Comparison of ENCODE assay signal across 9 cellular contexts in genomic region chr6:89985744-89986493, GRCh38.
DNase-seq lines count a peak whose midpoint lies in the region; ATAC-seq and TF ChIP-seq lines count a peak whose summit lies in the region.
"Had no signal": no experiment of that assay in that cellular context is flagged by ENCODE, and none has a peak within 500 bp of the region (broad histone marks: within the 10 kb centered on the region; RNA-seq: fewer than 3 reads in every experiment).

No MANE protein-coding gene starts in this region.

- H3K4me2 ChIP-seq in GM23248 (ENCODE audit: unreplicated experiment), result peak overlapping the region; percentile 46

- no peaks in the 10 kb centered on the region for H3K9me3 ChIP-seq in GM23248 (ENCODE audit: low read depth)
- no peaks in the 10 kb centered on the region for H3K9me3 ChIP-seq in heart left ventricle
- H3K9me3 ChIP-seq: body of pancreas had no signal

- no peaks in the 10 kb centered on the region for H3K9me3 Mint-ChIP-seq in activated T-helper 1 cell treated with anti-CD3 and anti-CD28 coated beads, Interleukin-12 subunit alpha, Interleukin-12 subunit beta, Interleukin-2, Interleukin-4 antibody, amounts not matched to agents 30 ng/mL and 10 ng/mL and 1 ng/mL, durations not matched to agents 14 hours and 24 hours and 36 hours
- no peaks in the 10 kb centered on the region for H3K9me3 Mint-ChIP-seq in activated T-helper 17 cell treated with anti-CD3 and anti-CD28 coated beads, Interleukin-2, amount 50 U/mL, for 72 hours
- no peaks in the 10 kb centered on the region for H3K9me3 Mint-ChIP-seq in activated T-cell treated with anti-CD3 and anti-CD28 coated beads, Interleukin-2, amount 50 U/mL, for 72 hours

- peak; percentile 90 for DNase-seq in GM23248
- DNase-seq in activated T-helper 1 cell treated with anti-CD3 and anti-CD28 coated beads, Interleukin-12 subunit alpha, Interleukin-12 subunit beta, Interleukin-2, Interleukin-4 antibody, amounts not matched to agents 30 ng/mL and 10 ng/mL and 1 ng/mL, durations not matched to agents 14 hours and 24 hours and 36 hours (ENCODE audit: low spot score), result no peak
- peak in 3 of 5 donors; percentile 42 to 64 (median 62) for DNase-seq in heart left ventricle
- DNase-seq in putamen (ENCODE audit: low spot score), result peak; percentile 74
- no peak for DNase-seq in A172 (ENCODE audit: low spot score)
- DNase-seq in activated T-cell treated with anti-CD3 and anti-CD28 coated beads, Interleukin-2, amount 50 U/mL, for 72 hours, result no peak

- H3K9me2 ChIP-seq in GM23248 (ENCODE audit: insufficient read depth), result no peaks in the 10 kb centered on the region

- no peak for TF ChIP-seq POLR2A in heart left ventricle (IDR thresholded peaks at IDR 0.05)

- ATAC-seq in heart left ventricle, result peak; percentile 37 to 87 (median 62)
- ATAC-seq in activated T-helper 17 cell treated with anti-CD3 and anti-CD28 coated beads, Interleukin-2, amount 50 U/mL, for 72 hours (replicated peaks), result no peak
- ATAC-seq in activated T-cell treated with anti-CD3 and anti-CD28 coated beads, Interleukin-2, amount 50 U/mL, for 72 hours (replicated peaks in 1 of 2), result no peak
- no peak for ATAC-seq in HG03469 (IDR thresholded peaks at IDR 0.05; ENCODE audit: unreplicated experiment)

- H3K9ac ChIP-seq in GM23248, result peak overlapping the region; percentile 52

- peaks cover 45% of the 10 kb centered on the region for H3F3A ChIP-seq in GM23248 (ENCODE audit: insufficient read depth)

- H3K27me3 ChIP-seq in GM23248 (replicated peaks; ENCODE audit: insufficient read depth) (no peaks in the 10 kb centered on the region), heart left ventricle (no peaks in the 10 kb centered on the region)
- H3K27me3 ChIP-seq: body of pancreas had no signal

- peaks cover 61% of the 10 kb centered on the region for H3K36me3 Mint-ChIP-seq in activated T-helper 1 cell treated with anti-CD3 and anti-CD28 coated beads, Interleukin-12 subunit alpha, Interleukin-12 subunit beta, Interleukin-2, Interleukin-4 antibody, amounts not matched to agents 30 ng/mL and 10 ng/mL and 1 ng/mL, durations not matched to agents 14 hours and 24 hours and 36 hours (ENCODE audit: low read depth)
- peaks cover 90% of the 10 kb centered on the region for H3K36me3 Mint-ChIP-seq in activated T-helper 17 cell treated with anti-CD3 and anti-CD28 coated beads, Interleukin-2, amount 50 U/mL, for 72 hours (ENCODE audit: low read depth)
- peaks cover 4 to 28% of the 10 kb centered on the region in 2 donors for H3K36me3 Mint-ChIP-seq in activated T-cell treated with anti-CD3 and anti-CD28 coated beads, Interleukin-2, amount 50 U/mL, for 72 hours (ENCODE audit: insufficient read depth in 2 of 2)

- H3K4me1 ChIP-seq in GM23248 (ENCODE audit: insufficient read depth) (peaks cover 47% of the 10 kb centered on the region), heart left ventricle (peaks cover 0 to 29% (median 23%) of the 10 kb centered on the region in 12 donors)
- H3K4me1 ChIP-seq: body of pancreas had no signal

- H4K20me1 ChIP-seq in GM23248 (ENCODE audit: insufficient read depth), result no peaks in the 10 kb centered on the region

- no peaks in the 10 kb centered on the region for H3K79me2 ChIP-seq in GM23248 (ENCODE audit: insufficient read depth)

- H3K36me3 ChIP-seq in GM23248 (ENCODE audit: low read depth), result no peaks in the 10 kb centered on the region
- H3K36me3 ChIP-seq in heart left ventricle, result no peaks in the 10 kb centered on the region

- intact Hi-C loops in activated T-helper 1 cell treated with anti-CD3 and anti-CD28 coated beads, Interleukin-12 subunit alpha, Interleukin-12 subunit beta, Interleukin-2, Interleukin-4 antibody, amounts not matched to agents 30 ng/mL and 10 ng/mL and 1 ng/mL, durations not matched to agents 14 hours and 24 hours and 36 hours (cut with micrococcal nuclease), result loop anchor here (2.0 to 5.0 kb wide), 4 partner anchors 19 to 39 kb away; no protein-coding TSS in a partner anchor
- intact Hi-C loops in heart left ventricle (cut with DNase I), result loop anchor here in 3 of 10 donors (5.0 kb wide), 3 partner anchors 231 to 311 kb away; partner anchors contain the start of gene BACH2 (in 1 of the 3)

- TF ChIP-seq CTCF in heart left ventricle (IDR thresholded peaks at IDR 0.05), result no peak

- H3K4me3 Mint-ChIP-seq in activated T-helper 1 cell treated with anti-CD3 and anti-CD28 coated beads, Interleukin-12 subunit alpha, Interleukin-12 subunit beta, Interleukin-2, Interleukin-4 antibody, amounts not matched to agents 30 ng/mL and 10 ng/mL and 1 ng/mL, durations not matched to agents 14 hours and 24 hours and 36 hours, result no peak overlapping the region
- no peak overlapping the region for H3K4me3 Mint-ChIP-seq in activated T-helper 17 cell treated with anti-CD3 and anti-CD28 coated beads, Interleukin-2, amount 50 U/mL, for 72 hours
- peak overlapping the region in 1 of 2 donors; percentile 18 for H3K4me3 Mint-ChIP-seq in activated T-cell treated with anti-CD3 and anti-CD28 coated beads, Interleukin-2, amount 50 U/mL, for 72 hours

- peaks cover 1% of the 10 kb centered on the region for H3K27me3 Mint-ChIP-seq in activated T-helper 1 cell treated with anti-CD3 and anti-CD28 coated beads, Interleukin-12 subunit alpha, Interleukin-12 subunit beta, Interleukin-2, Interleukin-4 antibody, amounts not matched to agents 30 ng/mL and 10 ng/mL and 1 ng/mL, durations not matched to agents 14 hours and 24 hours and 36 hours (ENCODE audit: insufficient read depth)
- no peaks in the 10 kb centered on the region for H3K27me3 Mint-ChIP-seq in activated T-helper 17 cell treated with anti-CD3 and anti-CD28 coated beads, Interleukin-2, amount 50 U/mL, for 72 hours
- H3K27me3 Mint-ChIP-seq in activated T-cell treated with anti-CD3 and anti-CD28 coated beads, Interleukin-2, amount 50 U/mL, for 72 hours (ENCODE audit: low read depth), result no peaks in the 10 kb centered on the region

- in situ Hi-C loops in GM23248 (cut with MboI), result no loop called here

- H2AFZ ChIP-seq in GM23248, result no peak overlapping the region; the same call in 1 of the 2 replicates

- H3K27ac ChIP-seq in GM23248 (peak overlapping the region; percentile 74), heart left ventricle (peak overlapping the region in 10 of 12 donors; percentile 22 to 76 (median 67))
- H3K27ac ChIP-seq: body of pancreas had no signal

- 52 to 57% methylated on average over 11 of the region's 11 CpGs for WGBS in GM23248 (ENCODE audit: low coverage in 1 of 2, low lambda C conversion rate in 2 of 2, missing lambda C conversion rate in 2 of 2), 2 experiments
- 62 to 69% (median 68%) methylated on average over 11 of the region's 11 CpGs for WGBS in heart left ventricle, 4 donors

- peak overlapping the region; percentile 67 for H3K27ac Mint-ChIP-seq in activated T-helper 1 cell treated with anti-CD3 and anti-CD28 coated beads, Interleukin-12 subunit alpha, Interleukin-12 subunit beta, Interleukin-2, Interleukin-4 antibody, amounts not matched to agents 30 ng/mL and 10 ng/mL and 1 ng/mL, durations not matched to agents 14 hours and 24 hours and 36 hours
- H3K27ac Mint-ChIP-seq in activated T-helper 17 cell treated with anti-CD3 and anti-CD28 coated beads, Interleukin-2, amount 50 U/mL, for 72 hours, result no peak overlapping the region
- H3K27ac Mint-ChIP-seq in activated T-cell treated with anti-CD3 and anti-CD28 coated beads, Interleukin-2, amount 50 U/mL, for 72 hours, result no peak overlapping the region

- H3K4me3 ChIP-seq in GM23248 (0 out of 2 replicates have a peak overlapping the region, but pooled peaks have one; percentile 5), heart left ventricle (no peak overlapping the region)
- H3K4me3 ChIP-seq: body of pancreas had no signal

- H3K4me1 Mint-ChIP-seq in activated T-helper 1 cell treated with anti-CD3 and anti-CD28 coated beads, Interleukin-12 subunit alpha, Interleukin-12 subunit beta, Interleukin-2, Interleukin-4 antibody, amounts not matched to agents 30 ng/mL and 10 ng/mL and 1 ng/mL, durations not matched to agents 14 hours and 24 hours and 36 hours (ENCODE audit: low read depth), result peaks cover 71% of the 10 kb centered on the region
- peaks cover 58% of the 10 kb centered on the region for H3K4me1 Mint-ChIP-seq in activated T-helper 17 cell treated with anti-CD3 and anti-CD28 coated beads, Interleukin-2, amount 50 U/mL, for 72 hours
- peaks cover 79% of the 10 kb centered on the region for H3K4me1 Mint-ChIP-seq in activated T-cell treated with anti-CD3 and anti-CD28 coated beads, Interleukin-2, amount 50 U/mL, for 72 hours (ENCODE audit: low read depth)

Comparison
In these comparisons a context has a peak if more than half of its experiments do, and no peak if none do; other contexts are left out.
1. DNase-seq: peak in GM23248 (single experiment), heart left ventricle (3 of 5) and putamen (single experiment); none in activated T-helper 1 cell treated with anti-CD3 and anti-CD28 coated beads, Interleukin-12 subunit alpha, Interleukin-12 subunit beta, Interleukin-2, Interleukin-4 antibody, amounts not matched to agents 30 ng/mL and 10 ng/mL and 1 ng/mL, durations not matched to agents 14 hours and 24 hours and 36 hours (single experiment), A172 (single experiment) and activated T-cell treated with anti-CD3 and anti-CD28 coated beads, Interleukin-2, amount 50 U/mL, for 72 hours (0 of 2).
2. ATAC-seq: peak in heart left ventricle (4 of 4); none in activated T-helper 17 cell treated with anti-CD3 and anti-CD28 coated beads, Interleukin-2, amount 50 U/mL, for 72 hours (single experiment), activated T-cell treated with anti-CD3 and anti-CD28 coated beads, Interleukin-2, amount 50 U/mL, for 72 hours (0 of 2) and HG03469 (single experiment).